8 cellular contexts compared by ENCODE assay signal in genomic region chr14:32724864-32725550, GRCh38.
DNase-seq lines count a peak whose midpoint lies in the region; ATAC-seq, FAIRE-seq and TF ChIP-seq lines count a peak whose summit lies in the region.

No MANE protein-coding gene starts in this region.

- no peak overlapping the region for H2AFZ ChIP-seq in fibroblast of lung (ENCODE audit: low read length)

- H3K36me3 ChIP-seq in RWPE2 (ENCODE audit: low read depth) = no peaks in the 10 kb centered on the region
- H3K36me3 ChIP-seq in fibroblast of lung (ENCODE audit: control insufficient read depth, insufficient read depth, low read length) = no peaks in the 10 kb centered on the region
- no peaks in the 10 kb centered on the region for H3K36me3 ChIP-seq in gastrocnemius medialis

- FAIRE-seq in D721Med (lab: Jason Lieb, UNC) = peak; percentile 55

- H3K27me3 ChIP-seq in RWPE2 (ENCODE audit: insufficient read depth, poor library complexity, severe bottlenecking) (no peaks in the 10 kb centered on the region), fibroblast of lung (ENCODE audit: control insufficient read depth, insufficient read depth, low read length) (no peaks in the 10 kb centered on the region), gastrocnemius medialis (no peaks in the 10 kb centered on the region)

- intact Hi-C loops in gastrocnemius medialis (cut with DNase I; ENCODE audit: low total_unique reads) = no loop called here

- TF ChIP-seq CTCF in D721Med (IDR thresholded peaks at IDR 0.05; ENCODE audit: insufficient read depth, missing control alignments) (no peak), RWPE2 (IDR thresholded peaks at IDR 0.05; ENCODE audit: poor library complexity, severe bottlenecking) (no peak), fibroblast of lung (conservative IDR thresholded peaks at IDR 0.05 in 1 of 2, IDR thresholded peaks at IDR 0.05 in 1 of 2; ENCODE audit: low read depth in 1 of 2, low read length in 2 of 2) (no peak), gastrocnemius medialis (IDR thresholded peaks at IDR 0.05 in 4 of 5, conservative IDR thresholded peaks at IDR 0.05 in 1 of 5) (no peak)

- no peaks in the 10 kb centered on the region for H3K9me3 ChIP-seq in RWPE2 (ENCODE audit: severe bottlenecking)
- no peaks in the 10 kb centered on the region for H3K9me3 ChIP-seq in fibroblast of lung (ENCODE audit: control insufficient read depth, insufficient read depth, low read depth, low read length)
- no peaks in the 10 kb centered on the region for H3K9me3 ChIP-seq in gastrocnemius medialis

- no peak overlapping the region for H3K27ac ChIP-seq in RWPE2 (ENCODE audit: poor library complexity, severe bottlenecking)
- H3K27ac ChIP-seq in fibroblast of lung (ENCODE audit: insufficient read depth, low read length) = peak overlapping the region; percentile 4
- no peak overlapping the region for H3K27ac ChIP-seq in gastrocnemius medialis

- H3K4me1 ChIP-seq in RWPE2 (ENCODE audit: insufficient read depth, poor library complexity, severe bottlenecking) (peaks cover 9% of the 10 kb centered on the region), fibroblast of lung (ENCODE audit: control insufficient read depth, extremely low read depth, insufficient read depth, low read length) (no peaks in the 10 kb centered on the region), gastrocnemius medialis (peaks cover 0 to 4% of the 10 kb centered on the region in 2 donors)

- no peaks in the 10 kb centered on the region for H4K20me1 ChIP-seq in fibroblast of lung (ENCODE audit: control insufficient read depth, extremely low read depth, insufficient read depth, low read length)

- no peaks in the 10 kb centered on the region for H3K79me2 ChIP-seq in fibroblast of lung (ENCODE audit: control insufficient read depth, insufficient read depth, low read length)

- peak overlapping the region; percentile 75 for H3K4me2 ChIP-seq in fibroblast of lung (ENCODE audit: extremely low read depth, insufficient read depth, low read length)

- in situ Hi-C loops in gastrocnemius medialis (cut with MboI; ENCODE audit: low sequenced_read_pairs in 4 of 4) = no loop called here

- no peak for TF ChIP-seq POLR2A in gastrocnemius medialis (IDR thresholded peaks at IDR 0.05)

- no peak for DNase-seq in D721Med (ENCODE audit: insufficient read length, low spot score)
- DNase-seq in RWPE2 (ENCODE audit: low spot score) = no peak
- DNase-seq in fibroblast of lung (ENCODE audit: low read depth in 2 of 2) = peak; percentile 79 to 93
- DNase-seq in non-pigmented ciliary epithelial cell (ENCODE audit: low read depth) = peak; percentile 72
- DNase-seq in gastrocnemius medialis = no peak
- DNase-seq in 8988T = no peak
- no peak for DNase-seq in T1000 (lab: John Stamatoyannopoulos, UW)

- H3K9ac ChIP-seq in fibroblast of lung (ENCODE audit: insufficient read depth, low read length) = no peak overlapping the region

- H3K4me3 ChIP-seq in RWPE2 (ENCODE audit: severe bottlenecking) (no peak overlapping the region), fibroblast of lung (replicated peaks in 1 of 4; ENCODE audit: control extremely low read depth in 1 of 4, insufficient read depth in 1 of 4, low read depth in 3 of 4, low read length in 4 of 4) (peak overlapping the region in 2 of 4 experiments; percentile 32 to 37), gastrocnemius medialis (no peak overlapping the region)

- ATAC-seq in RWPE2 (ENCODE audit: low read depth) (0 out of 3 replicates have a peak, but pooled peaks have one; percentile 31), gastrocnemius medialis (no peak), HG03097 (IDR thresholded peaks at IDR 0.05; ENCODE audit: low FRiP score, unreplicated experiment) (no peak)

Comparison
In these comparisons a context has a peak if more than half of its experiments do, and no peak if none do; other contexts are left out.
1. DNase-seq: peak in fibroblast of lung (2 of 2) and non-pigmented ciliary epithelial cell (single experiment); none in D721Med (single experiment), RWPE2 (single experiment), gastrocnemius medialis (0 of 2), 8988T (single experiment) and T1000 (single experiment).